Comparison of ENCODE assay signal across 8 cellular contexts in genomic region chr2:234496835-234497591, GRCh38. TPM values are rescaled to one million over a fixed set of nuclear protein-coding genes. Genes with fewer than 3 reads are reported as not detected.
DNase-seq lines count a peak whose midpoint lies in the region; ATAC-seq, FAIRE-seq and TF ChIP-seq lines count a peak whose summit lies in the region.

TSS of gene ARL4C (minus strand) at chr2:234497081. CDS start at chr2:234496586, 495 bp downstream.

- BruUV-seq in HCT116 (replicated peaks; lab: Mats Ljungman, UMichigan): no TSS peak

- peaks cover 13% of the 10 kb centered on the region for H3K36me3 Mint-ChIP-seq in activated B cell treated with CpG ODN at 0.5 μM for 24 hours (ENCODE audit: low read depth)
- peaks cover 51% of the 10 kb centered on the region for H3K36me3 Mint-ChIP-seq in central memory CD8-positive, alpha-beta T cell (ENCODE audit: insufficient read depth)

- POLR2A ChIA-PET in HCT116 (lab: Charles Lee) (interaction anchor here (0.7 to 2.2 kb wide), 3 partner anchors 128 to 523 kb away, joined by 3 to 9 read pairs (median 4); no protein-coding TSS in a partner anchor), activated B cell treated with CpG ODN at 0.5 μM for 24 hours (lab: Charles Lee) (interaction anchor here (0.6 to 3.6 kb wide), 15 partner anchors 14 to 651 kb away, joined by 3 to 41 read pairs (median 11); no protein-coding TSS in a partner anchor)

- no peaks in the 10 kb centered on the region for H3K9me2 ChIP-seq in HCT116 (ENCODE audit: insufficient read depth)

- peaks cover 60% of the 10 kb centered on the region for H3K4me1 Mint-ChIP-seq in activated B cell treated with CpG ODN at 0.5 μM for 24 hours
- H3K4me1 Mint-ChIP-seq in central memory CD8-positive, alpha-beta T cell: peaks cover 44% of the 10 kb centered on the region

- H3K27me3 ChIP-seq in HCT116 (ENCODE audit: insufficient read depth, low read length): no peaks in the 10 kb centered on the region
- no peaks in the 10 kb centered on the region for H3K27me3 ChIP-seq in keratinocyte (ENCODE audit: control insufficient read depth, extremely low read depth, insufficient read depth, low read length)

- H3K4me1 ChIP-seq in HCT116 (ENCODE audit: control insufficient read depth in 1 of 2, insufficient read depth in 2 of 2, low read length in 2 of 2): peaks cover 8 to 15% of the 10 kb centered on the region in 2 experiments
- peaks cover 13% of the 10 kb centered on the region for H3K4me1 ChIP-seq in keratinocyte (ENCODE audit: control insufficient read depth, extremely low read depth, insufficient read depth, low read length)

- peak within 1 kb of the TSS; percentile 70 for H3K27ac Mint-ChIP-seq in activated B cell treated with CpG ODN at 0.5 μM for 24 hours
- H3K27ac Mint-ChIP-seq in central memory CD8-positive, alpha-beta T cell (ENCODE audit: low read depth): peak within 1 kb of the TSS; percentile 97

- peak within 1 kb of the TSS; percentile 48 for H3K9ac ChIP-seq in HCT116 (ENCODE audit: low read length)
- H3K9ac ChIP-seq in keratinocyte (ENCODE audit: control insufficient read depth, extremely low read depth, insufficient read depth, low read length): peak within 1 kb of the TSS; percentile 97

- no peaks in the 10 kb centered on the region for H3K9me3 Mint-ChIP-seq in activated B cell treated with CpG ODN at 0.5 μM for 24 hours
- no peaks in the 10 kb centered on the region for H3K9me3 Mint-ChIP-seq in central memory CD8-positive, alpha-beta T cell

- H3K4me3 Mint-ChIP-seq in activated B cell treated with CpG ODN at 0.5 μM for 24 hours: peak within 1 kb of the TSS; percentile 88
- H3K4me3 Mint-ChIP-seq in central memory CD8-positive, alpha-beta T cell: peak within 1 kb of the TSS; percentile 92

- intact Hi-C loops in HCT116 (cut with micrococcal nuclease): no loop called here
- intact Hi-C loops in activated B cell treated with CpG ODN at 0.5 μM for 24 hours (cut with micrococcal nuclease): loop anchor here (1.0 kb wide), 3 partner anchors 51 to 208 kb away; no protein-coding TSS in a partner anchor

- H3K79me2 ChIP-seq in HCT116 (ENCODE audit: insufficient read depth, low read length) (no peaks in the 10 kb centered on the region), keratinocyte (ENCODE audit: control insufficient read depth, insufficient read depth, low read length) (peaks cover 47% of the 10 kb centered on the region)

- H3K27me3 Mint-ChIP-seq in activated B cell treated with CpG ODN at 0.5 μM for 24 hours: peaks cover 3% of the 10 kb centered on the region
- no peaks in the 10 kb centered on the region for H3K27me3 Mint-ChIP-seq in central memory CD8-positive, alpha-beta T cell

- peak within 1 kb of the TSS; percentile 38 to 58 for H3K4me3 ChIP-seq in HCT116 (replicated peaks in 1 of 2; ENCODE audit: low read depth in 1 of 2, low read length in 2 of 2)
- H3K4me3 ChIP-seq in keratinocyte (ENCODE audit: control insufficient read depth in 2 of 3, extremely low read depth in 1 of 3, insufficient read depth in 2 of 3, low read depth in 1 of 3, low read length in 3 of 3): peak within 1 kb of the TSS; percentile 95 to 98 (median 97)

- dilution Hi-C loops in keratinocyte (cut with MboI; ENCODE audit: extremely low pct_ligation_motif_present, low sequenced_read_pairs): no loop called here

- H3K4me2 ChIP-seq in HCT116 (ENCODE audit: low read length) (peak within 1 kb of the TSS; percentile 83), keratinocyte (ENCODE audit: control insufficient read depth, extremely low read depth, insufficient read depth, low read depth, low read length) (peak within 1 kb of the TSS; percentile 91)

- H3K9me3 ChIP-seq in HCT116 (ENCODE audit: control insufficient read depth in 1 of 2, insufficient read depth in 1 of 2, low read depth in 1 of 2, low read length in 2 of 2) (no peaks in the 10 kb centered on the region), keratinocyte (ENCODE audit: control insufficient read depth, low read depth, low read length) (no peaks in the 10 kb centered on the region)

- TF ChIP-seq RAD21 in HCT116 (IDR thresholded peaks at IDR 0.05; ENCODE audit: low read depth): no peak; the same call in 1 of the 2 replicates

- H3K36me3 ChIP-seq in HCT116 (ENCODE audit: control insufficient read depth in 1 of 2, insufficient read depth in 2 of 2, low read length in 2 of 2) (no peaks in the 10 kb centered on the region), keratinocyte (ENCODE audit: control insufficient read depth in 2 of 2, extremely low read depth in 1 of 2, insufficient read depth in 2 of 2, low read length in 2 of 2) (peaks cover 9 to 19% of the 10 kb centered on the region in 2 experiments)

- H3K27ac ChIP-seq in HCT116 (ENCODE audit: low read depth, low read length) (peak within 1 kb of the TSS; percentile 50; the same call in 1 of the 2 replicates), keratinocyte (ENCODE audit: control insufficient read depth, insufficient read depth, low read length) (peak within 1 kb of the TSS; percentile 94)

- H2AFZ ChIP-seq in HCT116 (ENCODE audit: low read depth, low read length, poor library complexity, severe bottlenecking): no peak within 1 kb of the TSS
- no peak within 1 kb of the TSS for H2AFZ ChIP-seq in keratinocyte (ENCODE audit: control insufficient read depth, low read length)

- CTCF ChIA-PET in HCT116 (lab: Charles Lee): interaction anchor here (0.5 to 2.0 kb wide), 5 partner anchors 205 to 1193 kb away, joined by 3 to 6 read pairs (median 3); no protein-coding TSS in a partner anchor
- CTCF ChIA-PET in activated B cell treated with CpG ODN at 0.5 μM for 24 hours (lab: Charles Lee): interaction anchor here (0.7 to 5.7 kb wide), 12 partner anchors 14 to 366 kb away, joined by 3 to 59 read pairs (median 4); no protein-coding TSS in a partner anchor

- DNase-seq in GM10266 (ENCODE audit: extremely low spot score) (peak; percentile 89), HCT116 (ENCODE audit: low read depth, low spot score) (no peak), NCI-H1092 (lab: John Stamatoyannopoulos, UW) (peak; percentile 5), activated B cell treated with CpG ODN at 0.5 μM for 24 hours (peak; percentile 70), keratinocyte (ENCODE audit: low read depth, low spot score) (no peak), OCI-M2 (lab: John Stamatoyannopoulos, UW; ENCODE audit: unreplicated experiment) (no peak)
- peak; percentile 51 to 57 for DNase-seq in central memory CD8-positive, alpha-beta T cell (ENCODE audit: low spot score in 2 of 2)
- peak; percentile 46 for DNase-seq in stimulated activated CD4-positive, alpha-beta T cell treated with anti-CD3 and anti-CD28 coated beads, Interleukin-12 subunit alpha, Interleukin-12 subunit beta, amount 100 ng/mL, for 4 hours

- FAIRE-seq in keratinocyte (lab: Jason Lieb, UNC): no peak

- RAD21 ChIA-PET in HCT116 (lab: Charles Lee; ENCODE audit: low non-redundant PET in 1 of 2, low total read pairs in 2 of 2, uncharacterized antibody in 2 of 2, unreplicated experiment in 2 of 2): interaction anchor here in 1 of 2 experiments (0.6 to 1.5 kb wide), 2 partner anchors 126 to 362 kb away, joined by 3 read pairs; no protein-coding TSS in a partner anchor

- TF ChIP-seq POLR2A in HCT116 (IDR thresholded peaks at IDR 0.05; ENCODE audit: borderline replicate concordance, extremely low read depth, insufficient read depth, insufficient read length): no peak

- H4K20me1 ChIP-seq in HCT116 (ENCODE audit: insufficient read depth): no peaks in the 10 kb centered on the region
- H4K20me1 ChIP-seq in keratinocyte (ENCODE audit: control insufficient read depth, extremely low read depth, insufficient read depth, low read length): peaks cover 11% of the 10 kb centered on the region

- no peaks in the 10 kb centered on the region for H3K9me1 ChIP-seq in keratinocyte (ENCODE audit: control insufficient read depth, extremely low read depth, insufficient read depth, low read length)

- TF ChIP-seq CTCF in GM10266 (IDR thresholded peaks at IDR 0.05; ENCODE audit: control insufficient read depth, insufficient read depth, low read depth, missing control alignments) (peak; percentile 21), HCT116 (IDR thresholded peaks at IDR 0.05 in 2 of 3, conservative IDR thresholded peaks at IDR 0.05 in 1 of 3; ENCODE audit: borderline replicate concordance in 1 of 3, insufficient read depth in 1 of 3, low read depth in 2 of 3, low read length in 2 of 3) (no peak), activated B cell treated with CpG ODN at 0.5 μM for 24 hours (IDR thresholded peaks at IDR 0.05) (no peak), keratinocyte (optimal IDR thresholded peaks at IDR 0.05 in 1 of 3, IDR thresholded peaks at IDR 0.05 in 1 of 3, conservative IDR thresholded peaks at IDR 0.05 in 1 of 3; ENCODE audit: extremely low read depth in 1 of 3, insufficient read depth in 2 of 3, low read length in 3 of 3) (peak in 1 of 3 experiments; percentile 11)

- ATAC-seq in HCT116 (peak; percentile 81), activated B cell treated with CpG ODN at 0.5 μM for 24 hours (ENCODE audit: low read depth) (peak; percentile 66)
- peak; percentile 53 for ATAC-seq in central memory CD8-positive, alpha-beta T cell (replicated peaks; ENCODE audit: extremely low read depth, poor library complexity, severe bottlenecking)

TF ChIP-seq in HCT116, 20 proteins besides CTCF, POLR2A, EP300 and RAD21 (continues in another document):
- no peak for TF ChIP-seq SRF (IDR thresholded peaks at IDR 0.05; ENCODE audit: low read depth)
- TF ChIP-seq JUND (IDR thresholded peaks at IDR 0.05): no peak
- TF ChIP-seq POLR2AphosphoS5 (IDR thresholded peaks at IDR 0.05; ENCODE audit: low read depth, low read length): peak; percentile 42; the same call in 1 of the 2 replicates
- TF ChIP-seq TCF7L2 (IDR thresholded peaks at IDR 0.05; ENCODE audit: borderline replicate concordance, extremely low read depth, insufficient read depth, insufficient read length): peak; percentile 56
- TF ChIP-seq FOSL1 (IDR thresholded peaks at IDR 0.05; ENCODE audit: low read depth): no peak
- no peak for TF ChIP-seq SIN3A (IDR thresholded peaks at IDR 0.05; ENCODE audit: low read depth)
- no peak for TF ChIP-seq EGR1 (IDR thresholded peaks at IDR 0.05; ENCODE audit: low read depth)
- no peak for TF ChIP-seq ZFX (IDR thresholded peaks at IDR 0.05)
- TF ChIP-seq EZH2 (IDR thresholded peaks at IDR 0.05): no peak

RNA-seq across cellular contexts. Expression of gene ARL4C, which starts in this region (rescaled TPM):
- total RNA-seq in HCT116 (2021; ENCODE audit: unreplicated experiment): 4.1 TPM
- 3.2 and 3.4 TPM in 2 replicates for polyA plus RNA-seq in HCT116 (2012)
- total RNA-seq in activated B cell treated with CpG ODN at 0.5 μM for 24 hours: 20.9 TPM in 2 replicates
- 55.0 to 108 TPM (median 79.5 TPM) in 3 replicates for polyA plus RNA-seq in keratinocyte
- 15.7 TPM for polyA plus RNA-seq in keratinocyte (2011; ENCODE audit: low read depth)
- polyA plus RNA-seq in keratinocyte (2011; cell fraction: cytosol; rRNA removed): 88.4 and 91.7 TPM in 2 replicates
- polyA plus RNA-seq in keratinocyte (2011; cell fraction: nucleus; rRNA removed): 80.7 and 82.4 TPM in 2 replicates
- 33.5 and 151 TPM in 2 replicates for polyA plus RNA-seq in keratinocyte (2012; ENCODE audit: low replicate concordance)
- polyA minus RNA-seq in keratinocyte: 54.9 to 71.5 TPM (median 67.6 TPM) in 3 replicates
- 123 TPM for polyA minus RNA-seq in keratinocyte (2011; cell fraction: cytosol; rRNA and poly(A)+ RNA removed)
- 45.6 and 62.1 TPM in 2 replicates for polyA minus RNA-seq in keratinocyte (2011; cell fraction: nucleus; rRNA and poly(A)+ RNA removed)

Comparison
In these comparisons a context has a peak if more than half of its experiments do, and no peak if none do; other contexts are left out.
1. DNase-seq: peak in GM10266 (single experiment), NCI-H1092 (single experiment), activated B cell treated with CpG ODN at 0.5 μM for 24 hours (single experiment), central memory CD8-positive, alpha-beta T cell (2 of 2) and stimulated activated CD4-positive, alpha-beta T cell treated with anti-CD3 and anti-CD28 coated beads, Interleukin-12 subunit alpha, Interleukin-12 subunit beta, amount 100 ng/mL, for 4 hours (single experiment); none in HCT116 (single experiment), keratinocyte (single experiment) and OCI-M2 (single experiment).
2. Peak in every context shown above with its lines, with median percentiles within 50 percentile points of each other: ATAC-seq.